In the genomic region with DNA sequence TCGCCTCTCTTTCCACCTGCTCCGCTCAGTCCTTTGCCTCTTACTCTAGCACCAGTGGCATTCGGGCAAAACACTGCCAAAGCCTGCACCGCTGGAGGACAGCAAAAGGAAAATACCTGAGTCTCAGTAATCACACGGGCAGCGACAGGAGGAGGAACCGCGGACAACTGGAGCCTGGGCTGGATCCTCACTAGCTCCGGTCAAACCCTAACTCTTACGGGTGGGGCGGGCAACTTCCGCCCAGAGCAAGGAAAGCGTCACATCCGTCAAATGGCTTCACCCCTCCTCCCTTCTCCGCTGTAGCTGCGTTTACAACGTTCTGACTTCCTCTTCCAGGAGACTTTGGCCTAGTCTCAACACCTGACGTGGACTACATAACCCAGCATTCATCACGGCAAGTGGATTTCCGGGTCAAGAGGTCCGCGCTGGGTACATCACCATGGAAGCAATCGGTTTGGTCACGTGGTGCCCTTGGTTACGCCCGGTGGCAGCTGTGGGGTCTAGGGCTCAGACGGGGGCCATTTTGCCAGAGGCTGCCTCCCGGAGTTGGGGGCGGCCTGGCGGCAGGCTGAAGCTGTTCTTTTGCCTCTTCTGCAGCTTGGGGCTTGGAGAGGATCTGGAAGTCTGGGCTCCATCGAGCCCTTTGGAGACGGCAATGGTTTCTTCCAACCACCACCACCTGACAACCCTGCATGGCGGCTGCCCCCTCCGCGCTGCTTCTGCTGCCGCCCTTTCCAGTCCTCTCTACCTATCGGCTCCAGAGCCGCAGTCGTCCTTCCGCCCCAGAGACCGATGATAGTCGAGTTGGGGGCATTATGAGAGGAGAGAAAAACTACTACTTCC, we compare ENCODE assay signal across 9 cellular contexts. TPM values are rescaled to one million over a fixed set of nuclear protein-coding genes. Genes with fewer than 3 reads are reported as not detected.
A peak's percentile ranks its signal among the peaks of the same experiment; 100 is the strongest.
DNase-seq lines count a peak whose midpoint lies in the region; ATAC-seq and TF ChIP-seq lines count a peak whose summit lies in the region.
"Had no signal": no experiment of that assay in that cellular context is flagged by ENCODE, and none has a peak within 500 bp of the region (broad histone marks: within the 10 kb centered on the region; RNA-seq: fewer than 3 reads in every experiment).

A gene with protein sequence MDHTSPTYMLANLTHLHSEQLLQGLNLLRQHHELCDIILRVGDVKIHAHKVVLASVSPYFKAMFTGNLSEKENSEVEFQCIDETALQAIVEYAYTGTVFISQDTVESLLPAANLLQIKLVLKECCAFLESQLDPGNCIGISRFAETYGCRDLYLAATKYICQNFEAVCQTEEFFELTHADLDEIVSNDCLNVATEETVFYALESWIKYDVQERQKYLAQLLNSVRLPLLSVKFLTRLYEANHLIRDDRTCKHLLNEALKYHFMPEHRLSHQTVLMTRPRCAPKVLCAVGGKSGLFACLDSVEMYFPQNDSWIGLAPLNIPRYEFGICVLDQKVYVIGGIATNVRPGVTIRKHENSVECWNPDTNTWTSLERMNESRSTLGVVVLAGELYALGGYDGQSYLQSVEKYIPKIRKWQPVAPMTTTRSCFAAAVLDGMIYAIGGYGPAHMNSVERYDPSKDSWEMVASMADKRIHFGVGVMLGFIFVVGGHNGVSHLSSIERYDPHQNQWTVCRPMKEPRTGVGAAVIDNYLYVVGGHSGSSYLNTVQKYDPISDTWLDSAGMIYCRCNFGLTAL (minus strand): TSS at position 218 of the 843 bp plus-strand sequence. CDS start 16,019 bp downstream, outside the sequence.
A gene with protein sequence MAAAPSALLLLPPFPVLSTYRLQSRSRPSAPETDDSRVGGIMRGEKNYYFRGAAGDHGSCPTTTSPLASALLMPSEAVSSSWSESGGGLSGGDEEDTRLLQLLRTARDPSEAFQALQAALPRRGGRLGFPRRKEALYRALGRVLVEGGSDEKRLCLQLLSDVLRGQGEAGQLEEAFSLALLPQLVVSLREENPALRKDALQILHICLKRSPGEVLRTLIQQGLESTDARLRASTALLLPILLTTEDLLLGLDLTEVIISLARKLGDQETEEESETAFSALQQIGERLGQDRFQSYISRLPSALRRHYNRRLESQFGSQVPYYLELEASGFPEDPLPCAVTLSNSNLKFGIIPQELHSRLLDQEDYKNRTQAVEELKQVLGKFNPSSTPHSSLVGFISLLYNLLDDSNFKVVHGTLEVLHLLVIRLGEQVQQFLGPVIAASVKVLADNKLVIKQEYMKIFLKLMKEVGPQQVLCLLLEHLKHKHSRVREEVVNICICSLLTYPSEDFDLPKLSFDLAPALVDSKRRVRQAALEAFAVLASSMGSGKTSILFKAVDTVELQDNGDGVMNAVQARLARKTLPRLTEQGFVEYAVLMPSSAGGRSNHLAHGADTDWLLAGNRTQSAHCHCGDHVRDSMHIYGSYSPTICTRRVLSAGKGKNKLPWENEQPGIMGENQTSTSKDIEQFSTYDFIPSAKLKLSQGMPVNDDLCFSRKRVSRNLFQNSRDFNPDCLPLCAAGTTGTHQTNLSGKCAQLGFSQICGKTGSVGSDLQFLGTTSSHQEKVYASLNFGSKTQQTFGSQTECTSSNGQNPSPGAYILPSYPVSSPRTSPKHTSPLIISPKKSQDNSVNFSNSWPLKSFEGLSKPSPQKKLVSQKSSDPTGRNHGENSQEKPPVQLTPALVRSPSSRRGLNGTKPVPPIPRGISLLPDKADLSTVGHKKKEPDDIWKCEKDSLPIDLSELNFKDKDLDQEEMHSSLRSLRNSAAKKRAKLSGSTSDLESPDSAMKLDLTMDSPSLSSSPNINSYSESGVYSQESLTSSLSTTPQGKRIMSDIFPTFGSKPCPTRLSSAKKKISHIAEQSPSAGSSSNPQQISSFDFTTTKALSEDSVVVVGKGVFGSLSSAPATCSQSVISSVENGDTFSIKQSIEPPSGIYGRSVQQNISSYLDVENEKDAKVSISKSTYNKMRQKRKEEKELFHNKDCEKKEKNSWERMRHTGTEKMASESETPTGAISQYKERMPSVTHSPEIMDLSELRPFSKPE (N-terminal part only) (plus strand): TSS at position 461 of the 843 bp plus-strand sequence. CDS start 232 bp downstream, at position 693.

- peak; percentile 98 to 99 for DNase-seq in AML-193 (lab: John Stamatoyannopoulos, UW)
- peak; percentile 100 for DNase-seq in NCI-H446 treated with DMSO at 0.1 percent for 48 hours (lab: John Stamatoyannopoulos, UW)
- peak; percentile 89 for DNase-seq in activated CD4-positive, CD25-positive, alpha-beta regulatory T cell treated with anti-CD3 and anti-CD28 coated beads, Interleukin-2, amount 50 U/mL, for 72 hours
- peak; percentile 95 for DNase-seq in chondrocyte (ENCODE audit: low spot score)
- DNase-seq in kidney epithelial cell (ENCODE audit: low read depth), result peak; percentile 100
- peak; percentile 92 to 93 for DNase-seq in stimulated activated CD4-positive, alpha-beta T cell treated with anti-CD3 and anti-CD28 coated beads, Interleukin-15, amount 100 ng/mL, for 48 hours (ENCODE audit: low read depth in 2 of 2)

- H3K4me3 Mint-ChIP-seq in chondrocyte (ENCODE audit: unreplicated experiment), result no peak within 1 kb of the TSS
- H3K4me3 Mint-ChIP-seq: brain had no signal

- no peaks in the 10 kb centered on the region for H3K27me3 Mint-ChIP-seq in chondrocyte (ENCODE audit: low read depth)

- no peaks in the 10 kb centered on the region for H3K9me3 Mint-ChIP-seq in chondrocyte (ENCODE audit: low read depth)

- H3K4me1 Mint-ChIP-seq in chondrocyte (ENCODE audit: low read depth), result peaks cover 51% of the 10 kb centered on the region

- no peaks in the 10 kb centered on the region for H3K27me3 ChIP-seq in kidney epithelial cell (ENCODE audit: control insufficient read depth, insufficient read depth, low read length)

- H3K27ac Mint-ChIP-seq in chondrocyte (ENCODE audit: unreplicated experiment), result no peak within 1 kb of the TSS

- no peaks in the 10 kb centered on the region for H3K36me3 Mint-ChIP-seq in chondrocyte (ENCODE audit: low read depth)

- TF ChIP-seq CTCF in chondrocyte (IDR thresholded peaks at IDR 0.05) (no peak), kidney epithelial cell (IDR thresholded peaks at IDR 0.05; ENCODE audit: insufficient read depth, low read length, poor library complexity, severe bottlenecking) (no peak)

- H3K4me3 ChIP-seq in kidney epithelial cell (ENCODE audit: low read depth, low read length), result peak within 1 kb of the TSS; percentile 94

- ATAC-seq in HG03378 (IDR thresholded peaks at IDR 0.05; ENCODE audit: unreplicated experiment), result peak; percentile 96

- no peaks in the 10 kb centered on the region for H3K36me3 ChIP-seq in kidney epithelial cell (ENCODE audit: control insufficient read depth, insufficient read depth, low read length)

- peak; percentile 94 for TF ChIP-seq POLR2A in GM19099 (IDR thresholded peaks at IDR 0.05; ENCODE audit: extremely low read depth, insufficient read length, low read depth)

RNA-seq across cellular contexts. Expression of the first gene that starts in this region (rescaled TPM):
- total RNA-seq in chondrocyte (20.5 to 24.2 TPM (median 23.2 TPM) in 3 replicates), kidney epithelial cell (12.4 and 12.9 TPM in 2 replicates)

RNA-seq across cellular contexts. Expression of the second gene that starts in this region (rescaled TPM):
- total RNA-seq in chondrocyte (12.7 to 19.7 TPM (median 13.3 TPM) in 3 replicates), kidney epithelial cell (12.2 and 23.1 TPM in 2 replicates)

Comparison
In these comparisons a context has a peak if more than half of its experiments do, and no peak if none do; other contexts are left out.
1. Peak in every context shown above with its lines: DNase-seq, ATAC-seq and H3K4me3 ChIP-seq.